In genomic region chr4:152454398-152455011, GRCh38 we compare ENCODE assay signal across 8 cellular contexts.
DNase-seq lines count a peak whose midpoint lies in the region; ATAC-seq, FAIRE-seq and TF ChIP-seq lines count a peak whose summit lies in the region.

No MANE protein-coding gene starts in this region.

- H4K20me1 ChIP-seq in Karpas-422 (ENCODE audit: insufficient read depth, low read depth, low read length) = peaks cover 80% of the 10 kb centered on the region

- intact Hi-C loops in activated B cell treated with CpG ODN at 0.5 μM for 24 hours (cut with micrococcal nuclease) = loop anchor here (1.0 to 5.0 kb wide), 6 partner anchors 8 to 633 kb away; partner anchors contain the start of gene FBXW7
- intact Hi-C loops in kidney (cut with DNase I) = no loop called here

- H3K27me3 ChIP-seq in Karpas-422 (ENCODE audit: low read length) = no peaks in the 10 kb centered on the region; the same call in 1 of the 2 replicates

- FAIRE-seq in kidney (lab: Jason Lieb, UNC) = peak; percentile 96

- H3K9me3 ChIP-seq in Karpas-422 (ENCODE audit: low read length) (no peaks in the 10 kb centered on the region), kidney (ENCODE audit: control insufficient read depth in 1 of 2, low read length in 2 of 2) (no peaks in the 10 kb centered on the region)

- TF ChIP-seq CTCF in activated B cell treated with CpG ODN at 0.5 μM for 24 hours (IDR thresholded peaks at IDR 0.05) = no peak
- TF ChIP-seq CTCF in kidney (IDR thresholded peaks at IDR 0.05; ENCODE audit: borderline replicate concordance, extremely low read depth, insufficient read depth) = peak; percentile 36

- no peak overlapping the region for H3K4me3 Mint-ChIP-seq in activated B cell treated with CpG ODN at 0.5 μM for 24 hours
- H3K4me3 Mint-ChIP-seq in activated CD4-positive, alpha-beta memory T cell treated with anti-CD3 and anti-CD28 coated beads, Interleukin-2, amount 10 ng/mL, durations not matched to agents 7 days and 5 days = no peak overlapping the region

- H3K27ac ChIP-seq in Karpas-422 (ENCODE audit: low read length) (no peak overlapping the region), kidney (ENCODE audit: low read depth in 2 of 2, low read length in 2 of 2) (no peak overlapping the region), caudate nucleus (ENCODE audit: low read depth, low read length) (no peak overlapping the region)

- no peak overlapping the region for H3K4me2 ChIP-seq in Karpas-422 (ENCODE audit: low read depth, low read length, poor library complexity, severe bottlenecking)

- H3K4me1 Mint-ChIP-seq in activated B cell treated with CpG ODN at 0.5 μM for 24 hours = peaks cover 50% of the 10 kb centered on the region
- peaks cover 27% of the 10 kb centered on the region for H3K4me1 Mint-ChIP-seq in activated CD4-positive, alpha-beta memory T cell treated with anti-CD3 and anti-CD28 coated beads, Interleukin-2, amount 10 ng/mL, durations not matched to agents 7 days and 5 days

- H3K9me2 ChIP-seq in Karpas-422 (replicated peaks; ENCODE audit: insufficient read depth, low read length) = no peaks in the 10 kb centered on the region

- DNase-seq in DMS114 treated with DMSO at 0.1 percent for 48 hours (lab: John Stamatoyannopoulos, UW; ENCODE audit: unreplicated experiment) (peak; percentile 37), Karpas-422 (peak; percentile 78), activated B cell treated with CpG ODN at 0.5 μM for 24 hours (no peak), kidney (no peak), caudate nucleus (lab: John Stamatoyannopoulos, UW) (no peak)
- DNase-seq in activated CD4-positive, alpha-beta memory T cell treated with anti-CD3 and anti-CD28 coated beads, Interleukin-2, amount 10 ng/mL, durations not matched to agents 7 days and 5 days = no peak

- no peak overlapping the region for H3K9ac ChIP-seq in Karpas-422 (ENCODE audit: low read length)
- no peak overlapping the region for H3K9ac ChIP-seq in kidney (ENCODE audit: low read length in 2 of 2)

- H3K9me3 Mint-ChIP-seq in activated B cell treated with CpG ODN at 0.5 μM for 24 hours = no peaks in the 10 kb centered on the region
- H3K9me3 Mint-ChIP-seq in activated CD4-positive, alpha-beta memory T cell treated with anti-CD3 and anti-CD28 coated beads, Interleukin-2, amount 10 ng/mL, durations not matched to agents 7 days and 5 days = no peaks in the 10 kb centered on the region

- H2AFZ ChIP-seq in Karpas-422 (ENCODE audit: low read length) = no peak overlapping the region

- peak overlapping the region; percentile 41 for H3K27ac Mint-ChIP-seq in activated B cell treated with CpG ODN at 0.5 μM for 24 hours
- no peak overlapping the region for H3K27ac Mint-ChIP-seq in activated CD4-positive, alpha-beta memory T cell treated with anti-CD3 and anti-CD28 coated beads, Interleukin-2, amount 10 ng/mL, durations not matched to agents 7 days and 5 days

- H3K36me3 ChIP-seq in Karpas-422 (ENCODE audit: insufficient read depth, low read length) (no peaks in the 10 kb centered on the region), kidney (ENCODE audit: control insufficient read depth in 1 of 2, insufficient read depth in 2 of 2, low read length in 2 of 2) (no peaks in the 10 kb centered on the region)

- POLR2A ChIA-PET in activated B cell treated with CpG ODN at 0.5 μM for 24 hours (lab: Charles Lee) = interaction anchor here (0.6 kb wide), 1 partner anchor 192 kb away, joined by 4 read pairs; no protein-coding TSS in a partner anchor
- POLR2A ChIA-PET in activated CD4-positive, alpha-beta memory T cell treated with anti-CD3 and anti-CD28 coated beads, Interleukin-2, amount 10 ng/mL, durations not matched to agents 7 days and 5 days (lab: Charles Lee) = no interaction called here

- H3K79me2 ChIP-seq in Karpas-422 (ENCODE audit: low read length) = peaks cover 18% of the 10 kb centered on the region

- CTCF ChIA-PET in activated B cell treated with CpG ODN at 0.5 μM for 24 hours (lab: Charles Lee) = interaction anchor here (0.6 to 7.6 kb wide), 13 partner anchors 45 to 673 kb away, joined by 3 to 82 read pairs (median 3); partner anchors contain the start of genes ARFIP1, TIGD4 and TMEM154
- CTCF ChIA-PET in activated CD4-positive, alpha-beta memory T cell treated with anti-CD3 and anti-CD28 coated beads, Interleukin-2, amount 10 ng/mL, durations not matched to agents 7 days and 5 days (lab: Charles Lee) = interaction anchor here (0.6 to 2.0 kb wide), 9 partner anchors 9 to 327 kb away, joined by 3 to 10 read pairs (median 4); partner anchors contain the start of genes ARFIP1 and TIGD4

- H3K27me3 Mint-ChIP-seq in activated B cell treated with CpG ODN at 0.5 μM for 24 hours = no peaks in the 10 kb centered on the region
- H3K27me3 Mint-ChIP-seq in activated CD4-positive, alpha-beta memory T cell treated with anti-CD3 and anti-CD28 coated beads, Interleukin-2, amount 10 ng/mL, durations not matched to agents 7 days and 5 days = no peaks in the 10 kb centered on the region

- H3K4me1 ChIP-seq in Karpas-422 (ENCODE audit: low read length) (peaks cover 8% of the 10 kb centered on the region), kidney (ENCODE audit: control insufficient read depth in 1 of 2, insufficient read depth in 1 of 2, low read depth in 1 of 2, low read length in 2 of 2) (no peaks in the 10 kb centered on the region)

- H3K4me3 ChIP-seq in Karpas-422 (ENCODE audit: low read length) = no peak overlapping the region
- no peak overlapping the region for H3K4me3 ChIP-seq in kidney (ENCODE audit: low read length in 2 of 2)

- no peaks in the 10 kb centered on the region for H3K36me3 Mint-ChIP-seq in activated B cell treated with CpG ODN at 0.5 μM for 24 hours (ENCODE audit: low read depth)
- no peaks in the 10 kb centered on the region for H3K36me3 Mint-ChIP-seq in activated CD4-positive, alpha-beta memory T cell treated with anti-CD3 and anti-CD28 coated beads, Interleukin-2, amount 10 ng/mL, durations not matched to agents 7 days and 5 days (ENCODE audit: low read depth)

- ATAC-seq in activated B cell treated with CpG ODN at 0.5 μM for 24 hours (ENCODE audit: low read depth) = no peak
- ATAC-seq in GM21576 (IDR thresholded peaks at IDR 0.05; ENCODE audit: unreplicated experiment) = no peak
- no peak for ATAC-seq in GM21723 (IDR thresholded peaks at IDR 0.05; ENCODE audit: unreplicated experiment)

Comparison
In these comparisons a context has a peak if more than half of its experiments do, and no peak if none do; other contexts are left out.
1. DNase-seq: peak in DMS114 treated with DMSO at 0.1 percent for 48 hours (single experiment) and Karpas-422 (single experiment); none in activated B cell treated with CpG ODN at 0.5 μM for 24 hours (single experiment), kidney (single experiment), caudate nucleus (0 of 61) and activated CD4-positive, alpha-beta memory T cell treated with anti-CD3 and anti-CD28 coated beads, Interleukin-2, amount 10 ng/mL, durations not matched to agents 7 days and 5 days (single experiment).